20 cellular contexts compared by ENCODE assay signal in genomic region chr4:185137233-185137925, GRCh38.
"Had no signal": no experiment of that assay in that cellular context is flagged by ENCODE, and none has a peak within 500 bp of the region (broad histone marks: within the 10 kb centered on the region; RNA-seq: fewer than 3 reads in every experiment).

No MANE protein-coding gene starts in this region.

- DNase-seq: activated CD4-positive, alpha-beta T cell treated with anti-CD3 and anti-CD28 coated beads, Interleukin-2, amount 50 U/mL, for 1 hour; activated CD8-positive, alpha-beta memory T cell treated with anti-CD3 and anti-CD28 coated beads for 24 hours; activated naive CD4-positive, alpha-beta T cell; activated naive CD8-positive, alpha-beta T cell treated with anti-CD3 and anti-CD28 coated beads, Interleukin-2, amount 10 ng/mL, durations not matched to agents 7 days and 5 days; anterior cingulate cortex; brain microvascular endothelial cell; cerebellar nuclear complex; effector CD8-positive, alpha-beta T cell; foreskin fibroblast; mammary epithelial cell; mucosa of descending colon; naive thymus-derived CD4-positive, alpha-beta T cell; stimulated activated CD4-positive, alpha-beta T cell treated with anti-CD3 and anti-CD28 coated beads, Interleukin-15, amount 100 ng/mL, for 24 hours; stimulated activated CD4-positive, alpha-beta T cell treated with anti-CD3 and anti-CD28 coated beads, Interleukin-4, amount 100 ng/mL, for 1 hour; stimulated activated naive B cell treated with anti-CD40 and anti-IgM and Interleukin-4, amounts not matched to agents 10 μg/mL and 1 μg/mL and 100 μg/mL, for 72 hours had no signal

- H3K9me3 ChIP-seq: mucosa of descending colon, suprapubic skin had no signal

- FAIRE-seq: urothelium cell line had no signal

- H3K27ac ChIP-seq: brain microvascular endothelial cell, suprapubic skin had no signal

- H3K36me3 Mint-ChIP-seq: activated naive CD8-positive, alpha-beta T cell treated with anti-CD3 and anti-CD28 coated beads, Interleukin-2, amount 10 ng/mL, durations not matched to agents 7 days and 5 days; naive thymus-derived CD4-positive, alpha-beta T cell; stimulated activated naive B cell treated with anti-CD40 and anti-IgM and Interleukin-4, amounts not matched to agents 10 μg/mL and 1 μg/mL and 100 μg/mL, for 72 hours had no signal

- H3K36me3 ChIP-seq: brain microvascular endothelial cell, suprapubic skin had no signal

- H3K4me3 Mint-ChIP-seq: activated naive CD8-positive, alpha-beta T cell treated with anti-CD3 and anti-CD28 coated beads, Interleukin-2, amount 10 ng/mL, durations not matched to agents 7 days and 5 days; naive thymus-derived CD4-positive, alpha-beta T cell; stimulated activated naive B cell treated with anti-CD40 and anti-IgM and Interleukin-4, amounts not matched to agents 10 μg/mL and 1 μg/mL and 100 μg/mL, for 72 hours; T-helper 2 cell treated with Interferon-gamma antibody and Interleukin-4, amounts not matched to agents 5 μg/mL and 100 μg/mL, for 36 hours had no signal

- H3K27ac Mint-ChIP-seq: activated naive CD8-positive, alpha-beta T cell treated with anti-CD3 and anti-CD28 coated beads, Interleukin-2, amount 10 ng/mL, durations not matched to agents 7 days and 5 days; naive thymus-derived CD4-positive, alpha-beta T cell; stimulated activated naive B cell treated with anti-CD40 and anti-IgM and Interleukin-4, amounts not matched to agents 10 μg/mL and 1 μg/mL and 100 μg/mL, for 72 hours; T-helper 2 cell treated with Interferon-gamma antibody and Interleukin-4, amounts not matched to agents 5 μg/mL and 100 μg/mL, for 36 hours had no signal

- H3K4me3 ChIP-seq: mucosa of descending colon, skin epidermis, suprapubic skin had no signal

- H3K27me3 ChIP-seq: brain microvascular endothelial cell, suprapubic skin had no signal

- ATAC-seq: activated CD4-positive, CD25-positive, alpha-beta regulatory T cell treated with anti-CD3 and anti-CD28 coated beads, Interleukin-2, amount 50 U/mL, for 24 hours; mucosa of descending colon; naive thymus-derived CD4-positive, alpha-beta T cell; stimulated activated naive B cell treated with anti-CD40 and anti-IgM and Interleukin-4, amounts not matched to agents 10 μg/mL and 1 μg/mL and 100 μg/mL, for 72 hours had no signal

- H3K9me3 Mint-ChIP-seq: activated naive CD8-positive, alpha-beta T cell treated with anti-CD3 and anti-CD28 coated beads, Interleukin-2, amount 10 ng/mL, durations not matched to agents 7 days and 5 days; stimulated activated naive B cell treated with anti-CD40 and anti-IgM and Interleukin-4, amounts not matched to agents 10 μg/mL and 1 μg/mL and 100 μg/mL, for 72 hours; T-helper 2 cell treated with Interferon-gamma antibody and Interleukin-4, amounts not matched to agents 5 μg/mL and 100 μg/mL, for 36 hours had no signal
